In genomic region chr9:114071197-114071795, GRCh38 we compare ENCODE assay signal across 25 cellular contexts. TPM values are rescaled to one million over a fixed set of nuclear protein-coding genes. Genes with fewer than 3 reads are reported as not detected.
DNase-seq lines count a peak whose midpoint lies in the region; ATAC-seq, FAIRE-seq and TF ChIP-seq lines count a peak whose summit lies in the region.
"Had no signal": no experiment of that assay in that cellular context is flagged by ENCODE, and none has a peak within 500 bp of the region (broad histone marks: within the 10 kb centered on the region; RNA-seq: fewer than 3 reads in every experiment).

No MANE protein-coding gene starts in this region.

- no peaks in the 10 kb centered on the region for H3K4me1 Mint-ChIP-seq in chondrocyte (ENCODE audit: low read depth)
- H3K4me1 Mint-ChIP-seq: IgD-negative memory B cell had no signal

- no peak overlapping the region for H3K9ac ChIP-seq in HepG2 (ENCODE audit: insufficient read depth, low read depth, low read length)
- H3K9ac ChIP-seq: BLaER1 treated with 17β-estradiol and CSF1 and Interleukin-3, amounts not matched to agents 10 nM and 100 nM had no signal

- in situ Hi-C loops in HepG2 (cut with HindIII; ENCODE audit: extremely low pct_ligation_motif_present, low pct_unique_long_range_greater_than_20kb), result no loop called here

- no peaks in the 10 kb centered on the region for H3K36me3 Mint-ChIP-seq in chondrocyte (ENCODE audit: low read depth)
- H3K36me3 Mint-ChIP-seq: CD4-positive, alpha-beta memory T cell; IgD-negative memory B cell had no signal

- no peaks in the 10 kb centered on the region for H3K9me3 ChIP-seq in HepG2 (ENCODE audit: low read length)
- no peaks in the 10 kb centered on the region for H3K9me3 ChIP-seq in sigmoid colon
- H3K9me3 ChIP-seq in MG63, result no peaks in the 10 kb centered on the region
- H3K9me3 ChIP-seq in stomach, result no peaks in the 10 kb centered on the region
- H3K9me3 ChIP-seq: Caco-2 had no signal

- WGBS in HepG2 (ENCODE audit: low lambda C conversion rate), result 84% methylated on average over 4 of the region's 7 CpGs
- WGBS in sigmoid colon, 2 donors, result 81 to 94% methylated on average over 7 of the region's 7 CpGs
- WGBS in stomach, 5 donors, result 75 to 90% (median 87%) methylated on average over 6 to 7 of the region's 7 CpGs

- H3K4me3 ChIP-seq in HepG2 (replicated peaks in 1 of 3; ENCODE audit: insufficient read depth in 1 of 3, low read depth in 2 of 3, low read length in 3 of 3) (no peak overlapping the region; a peak in 1 of 6 replicates), sigmoid colon (no peak overlapping the region), MG63 (no peak overlapping the region), stomach (no peak overlapping the region)
- H3K4me3 ChIP-seq: BLaER1 treated with 17β-estradiol and CSF1 and Interleukin-3, amounts not matched to agents 10 nM and 100 nM; GM23338; Peyer's patch; SK-N-MC had no signal

- CTCF ChIA-PET in RWPE1 (lab: Yijun Ruan, JAX), result interaction anchor here (2.1 to 2.8 kb wide), 2 partner anchors 12 to 220 kb away, joined by 6 to 15 read pairs; no protein-coding TSS in a partner anchor
- CTCF ChIA-PET in HepG2 (lab: Yijun Ruan, JAX; ENCODE audit: low intra/inter-chr PET ratio, low total read pairs), result no interaction called here
- CTCF ChIA-PET in GM10248 (lab: Yijun Ruan, JAX), result interaction anchor here (0.7 to 6.3 kb wide), 2 partner anchors 11 to 12 kb away, joined by 3 to 41 read pairs; no protein-coding TSS in a partner anchor

- POLR2A ChIA-PET in RWPE1 (lab: Yijun Ruan, JAX; ENCODE audit: low non-redundant PET), result no interaction called here
- POLR2A ChIA-PET in HepG2 (lab: Yijun Ruan, JAX), result interaction anchor here (0.7 to 3.0 kb wide), 4 partner anchors 8 to 12 kb away, joined by 3 to 26 read pairs (median 6); no protein-coding TSS in a partner anchor
- POLR2A ChIA-PET in GM10248 (lab: Yijun Ruan, JAX), result no interaction called here

- FAIRE-seq in HepG2 (lab: Jason Lieb, UNC), result no peak
- FAIRE-seq: GM12892 had no signal

- no peak overlapping the region for H3K4me3 Mint-ChIP-seq in chondrocyte (ENCODE audit: unreplicated experiment)
- H3K4me3 Mint-ChIP-seq: CD4-positive, alpha-beta memory T cell; GM23338; IgD-negative memory B cell had no signal

- H2AFZ ChIP-seq in HepG2 (ENCODE audit: low read length), result no peak overlapping the region
- H2AFZ ChIP-seq: GM23338 had no signal

- H3K36me3 ChIP-seq in HepG2 (replicated peaks in 1 of 2; ENCODE audit: control insufficient read depth in 1 of 2, insufficient read depth in 2 of 2, low read length in 2 of 2) (peaks cover 37 to 90% of the 10 kb centered on the region in 2 experiments), sigmoid colon (no peaks in the 10 kb centered on the region), MG63 (no peaks in the 10 kb centered on the region), stomach (no peaks in the 10 kb centered on the region)
- H3K36me3 ChIP-seq: BLaER1 treated with 17β-estradiol and CSF1 and Interleukin-3, amounts not matched to agents 10 nM and 100 nM; Peyer's patch had no signal

- TF ChIP-seq CTCF in RWPE1 (conservative IDR thresholded peaks at IDR 0.05; ENCODE audit: low read depth) (no peak), chondrocyte (IDR thresholded peaks at IDR 0.05) (no peak), HepG2 (CRISPR knock-in tag; IDR thresholded peaks at IDR 0.05) (no peak), sigmoid colon (IDR thresholded peaks at IDR 0.05) (no peak), GM10248 (IDR thresholded peaks at IDR 0.05; ENCODE audit: control extremely low read depth, extremely low read depth, low read depth, missing control alignments) (no peak), stomach (IDR thresholded peaks at IDR 0.05) (no peak)

- TF ChIP-seq EP300 in HepG2 (IDR thresholded peaks at IDR 0.05; ENCODE audit: low read depth in 2 of 2, low read length in 2 of 2) (no peak), HepG2 (CRISPR knock-in tag; IDR thresholded peaks at IDR 0.05; ENCODE audit: borderline replicate concordance) (no peak), sigmoid colon (IDR thresholded peaks at IDR 0.05) (no peak), stomach (IDR thresholded peaks at IDR 0.05) (no peak)

- H3K4me2 ChIP-seq in HepG2 (ENCODE audit: low read depth, low read length), result peak overlapping the region; percentile 48; the same call in 1 of the 2 replicates
- H3K4me2 ChIP-seq: BLaER1 treated with 17β-estradiol and CSF1 and Interleukin-3, amounts not matched to agents 10 nM and 100 nM; GM23338 had no signal

- no peak overlapping the region for H3K27ac Mint-ChIP-seq in chondrocyte (ENCODE audit: unreplicated experiment)
- H3K27ac Mint-ChIP-seq: GM23338, IgD-negative memory B cell had no signal

- H3K27ac ChIP-seq in RWPE1, result peak overlapping the region; percentile 80
- peak overlapping the region; percentile 4 for H3K27ac ChIP-seq in HepG2 (ENCODE audit: extremely low read length, insufficient read depth, low read length)
- no peak overlapping the region for H3K27ac ChIP-seq in sigmoid colon
- H3K27ac ChIP-seq in stomach, result no peak overlapping the region
- H3K27ac ChIP-seq: BLaER1 treated with 17β-estradiol and CSF1 and Interleukin-3, amounts not matched to agents 10 nM and 100 nM; Peyer's patch; SK-N-MC had no signal

- peaks cover 97% of the 10 kb centered on the region for H3K4me1 ChIP-seq in HepG2 (ENCODE audit: insufficient read depth, low read length)
- H3K4me1 ChIP-seq in sigmoid colon, result peaks cover 0 to 10% (median 8%) of the 10 kb centered on the region in 4 donors
- peaks cover 8 to 21% (median 16%) of the 10 kb centered on the region in 4 donors for H3K4me1 ChIP-seq in stomach
- H3K4me1 ChIP-seq: Peyer's patch had no signal

- peaks cover 64% of the 10 kb centered on the region for H3K79me2 ChIP-seq in HepG2 (ENCODE audit: insufficient read depth, low read length)

- no peak for TF ChIP-seq POLR2A in HepG2 (IDR thresholded peaks at IDR 0.05; ENCODE audit: insufficient read depth in 1 of 2, low read depth in 2 of 2, low read length in 2 of 2)
- TF ChIP-seq POLR2A in sigmoid colon (IDR thresholded peaks at IDR 0.05), result no peak
- no peak for TF ChIP-seq POLR2A in stomach (IDR thresholded peaks at IDR 0.05)

- no peaks in the 10 kb centered on the region for H3K9me3 Mint-ChIP-seq in chondrocyte (ENCODE audit: low read depth)
- H3K9me3 Mint-ChIP-seq: GM23338 had no signal

- no peak for TF ChIP-seq RAD21 in HepG2 (CRISPR knock-in tag; IDR thresholded peaks at IDR 0.05)

- peaks cover 27% of the 10 kb centered on the region for H3K27me3 Mint-ChIP-seq in chondrocyte (ENCODE audit: low read depth)

- DNase-seq in RWPE1 (ENCODE audit: low spot score), result no peak
- peak; percentile 69 for DNase-seq in chondrocyte (ENCODE audit: low spot score)
- DNase-seq in HepG2 (ENCODE audit: low spot score), result no peak
- peak; percentile 42 for DNase-seq in sigmoid colon
- DNase-seq in MG63, result no peak
- no peak for DNase-seq in GM10248 (ENCODE audit: extremely low spot score)
- DNase-seq in stomach, result no peak
- DNase-seq: ACHN; CD4-positive, alpha-beta memory T cell; HCEC 1CT; NCI-H1417 treated with DMSO at 0.1 percent for 48 hours; NCI-H1930; NCI-H226; NCI-H524 treated with DMSO at 0.1 percent for 48 hours; NCI-H82; Right ventricle myocardium superior; SW 1271 had no signal

- no TSS peak for BruUV-seq in HepG2 (replicated peaks; lab: Mats Ljungman, UMichigan)

- peaks cover 87% of the 10 kb centered on the region for H4K20me1 ChIP-seq in HepG2 (ENCODE audit: insufficient read depth, low read length)
- H4K20me1 ChIP-seq: BLaER1 treated with 17β-estradiol and CSF1 and Interleukin-3, amounts not matched to agents 10 nM and 100 nM had no signal

- intact Hi-C loops in HepG2 (cut with micrococcal nuclease; ENCODE audit: unreplicated experiment), result no loop called here
- intact Hi-C loops in sigmoid colon (cut with DNase I), result no loop called here
- intact Hi-C loops in stomach (cut with DNase I; ENCODE audit: low total_unique reads), result no loop called here

- ATAC-seq in HepG2, result no peak; the same call in 2 of the 3 replicates
- ATAC-seq: GM23338 had no signal

- H3K27me3 ChIP-seq in HepG2 (ENCODE audit: control insufficient read depth in 1 of 2, insufficient read depth in 2 of 2, low read length in 2 of 2) (no peaks in the 10 kb centered on the region; a peak in 1 of 5 replicates), sigmoid colon (peaks cover 0 to 1% (median 0%) of the 10 kb centered on the region in 3 donors), MG63 (no peaks in the 10 kb centered on the region), stomach (no peaks in the 10 kb centered on the region)
- H3K27me3 ChIP-seq: BLaER1 treated with 17β-estradiol and CSF1 and Interleukin-3, amounts not matched to agents 10 nM and 100 nM; Peyer's patch had no signal

RNA-seq across cellular contexts. Expression of gene AMBP, which starts 6.8 kb away (rescaled TPM):
- total RNA-seq in chondrocyte (not detected in 3 replicates), HepG2 (2016; rRNA removed; fragmentation: Illumina TruSeq; extraction: Trizol) (612 and 1,510 TPM in 2 replicates), sigmoid colon (not detected), stomach (1 to 10 TPM in 2 of 5 donors, under 1 TPM in 1, not detected in 2; 0.89 to 3.3 (median 2.3) TPM)
- total RNA-seq in HepG2 (2016; cell fraction: cytosol; rRNA removed; fragmentation: Illumina TruSeq; extraction: Trizol; ENCODE audit: low read depth), result 264 and 266 TPM in 2 replicates
- total RNA-seq in HepG2 (2016; cell fraction: insoluble cytoplasmic fraction; rRNA removed; fragmentation: Illumina TruSeq; extraction: Trizol), result 610 and 1,558 TPM in 2 replicates
- total RNA-seq in HepG2 (2016; cell fraction: membrane; rRNA removed; fragmentation: Illumina TruSeq; extraction: Trizol), result 284 and 296 TPM in 2 replicates
- total RNA-seq in HepG2 (2016; cell fraction: nucleus; rRNA removed; fragmentation: Illumina TruSeq; extraction: Trizol), result 1,103 and 1,244 TPM in 2 replicates
- polyA plus RNA-seq in HepG2 (2011; rRNA removed) (2,580 and 3,919 TPM in 2 replicates), sigmoid colon (under 1 TPM in 1 of 3 donors, not detected in 2; 0.66 TPM), stomach (1 to 10 TPM; 1.4 to 2.9 (median 2.6) TPM)
- 3,676 and 4,547 TPM in 2 replicates for polyA plus RNA-seq in HepG2 (2011; cell fraction: cytosol; rRNA removed)
- 1,589 and 2,063 TPM in 2 replicates for polyA plus RNA-seq in HepG2 (2011; cell fraction: nucleus; rRNA removed)
- polyA plus RNA-seq in HepG2 (2012), result 2,894 and 3,165 TPM in 2 replicates
- polyA plus RNA-seq in HepG2 (2016; cell fraction: cytosol; fragmentation: Illumina TruSeq; extraction: Trizol; ENCODE audit: low read depth), result 305 and 334 TPM in 2 replicates
- polyA plus RNA-seq in HepG2 (2016; cell fraction: insoluble cytoplasmic fraction; fragmentation: Illumina TruSeq; extraction: Trizol; ENCODE audit: low read depth), result 674 and 676 TPM in 2 replicates
- polyA plus RNA-seq in HepG2 (2016; cell fraction: membrane; fragmentation: Illumina TruSeq; extraction: Trizol; ENCODE audit: low read depth), result 279 and 293 TPM in 2 replicates
- 2,037 and 2,236 TPM in 2 replicates for polyA plus RNA-seq in HepG2 (2016; cell fraction: nucleus; fragmentation: Illumina TruSeq; extraction: Trizol; ENCODE audit: insufficient read depth, low read depth)
- polyA minus RNA-seq in HepG2 (2011; rRNA and poly(A)+ RNA removed; ENCODE audit: low replicate concordance), result 0.72 and 924 TPM in 2 replicates
- polyA minus RNA-seq in HepG2 (2011; cell fraction: cytosol; rRNA and poly(A)+ RNA removed), result 612 and 1,026 TPM in 2 replicates
- polyA minus RNA-seq in HepG2 (2011; cell fraction: nucleus; rRNA and poly(A)+ RNA removed), result 323 and 565 TPM in 2 replicates
- total RNA-seq in MG63 (2014; rRNA removed; shearing (Covaris generic); ENCODE audit: low replicate concordance), result 0.26 TPM in 1 of 2 replicates, not detected in the other
- total RNA-seq: CD4-positive, alpha-beta memory T cell; OCI-LY7 had no signal
- polyA plus RNA-seq: CD4-positive, alpha-beta memory T cell; IgD-negative memory B cell had no signal

RNA-seq across cellular contexts. Expression of gene KIF12, which starts 27.8 kb away (rescaled TPM):
- total RNA-seq in chondrocyte (0.39 to 1.4 TPM (median 0.70 TPM) in 3 replicates), HepG2 (2016; rRNA removed; fragmentation: Illumina TruSeq; extraction: Trizol) (0.81 and 1.8 TPM in 2 replicates), sigmoid colon (1 to 10 TPM in 1 of 4 donors, not detected in 3; 1.4 TPM), stomach (10 to 100 TPM in 4 of 5 donors, 1 to 10 TPM in 1; 3.9 to 79.4 (median 18.7) TPM)
- total RNA-seq in HepG2 (2016; cell fraction: cytosol; rRNA removed; fragmentation: Illumina TruSeq; extraction: Trizol; ENCODE audit: low read depth), result 0.61 and 1.1 TPM in 2 replicates
- total RNA-seq in HepG2 (2016; cell fraction: insoluble cytoplasmic fraction; rRNA removed; fragmentation: Illumina TruSeq; extraction: Trizol), result 0.94 and 1.8 TPM in 2 replicates
- total RNA-seq in HepG2 (2016; cell fraction: membrane; rRNA removed; fragmentation: Illumina TruSeq; extraction: Trizol), result 0.19 and 0.38 TPM in 2 replicates
- 2.7 and 3.5 TPM in 2 replicates for total RNA-seq in HepG2 (2016; cell fraction: nucleus; rRNA removed; fragmentation: Illumina TruSeq; extraction: Trizol)
- polyA plus RNA-seq in HepG2 (2011; rRNA removed) (12.5 and 14.8 TPM in 2 replicates), sigmoid colon (1 to 10 TPM; 2.5 to 6.9 (median 4.8) TPM), stomach (10 to 100 TPM in 2 of 3 donors, 1 to 10 TPM in 1; 4.1 to 20.0 (median 13.9) TPM)
- polyA plus RNA-seq in HepG2 (2011; cell fraction: cytosol; rRNA removed), result 1.6 and 3.1 TPM in 2 replicates
- polyA plus RNA-seq in HepG2 (2011; cell fraction: nucleus; rRNA removed), result 155 and 222 TPM in 2 replicates
- polyA plus RNA-seq in HepG2 (2012), result 6.2 and 7.2 TPM in 2 replicates
- 0.14 and 0.26 TPM in 2 replicates for polyA plus RNA-seq in HepG2 (2016; cell fraction: cytosol; fragmentation: Illumina TruSeq; extraction: Trizol; ENCODE audit: low read depth)
- polyA plus RNA-seq in HepG2 (2016; cell fraction: insoluble cytoplasmic fraction; fragmentation: Illumina TruSeq; extraction: Trizol; ENCODE audit: low read depth), result 0.92 and 0.93 TPM in 2 replicates
- 0.17 TPM in 1 of 2 replicates, not detected in the other for polyA plus RNA-seq in HepG2 (2016; cell fraction: membrane; fragmentation: Illumina TruSeq; extraction: Trizol; ENCODE audit: low read depth)
- polyA plus RNA-seq in HepG2 (2016; cell fraction: nucleus; fragmentation: Illumina TruSeq; extraction: Trizol; ENCODE audit: insufficient read depth, low read depth), result 8.0 and 11.0 TPM in 2 replicates
- 6.7 TPM in 1 of 2 replicates, not detected in the other for polyA minus RNA-seq in HepG2 (2011; rRNA and poly(A)+ RNA removed; ENCODE audit: low replicate concordance)
- 1.1 and 1.3 TPM in 2 replicates for polyA minus RNA-seq in HepG2 (2011; cell fraction: cytosol; rRNA and poly(A)+ RNA removed)
- polyA minus RNA-seq in HepG2 (2011; cell fraction: nucleus; rRNA and poly(A)+ RNA removed), result 11.6 and 13.7 TPM in 2 replicates
- not detected in 2 replicates for total RNA-seq in MG63 (2014; rRNA removed; shearing (Covaris generic); ENCODE audit: low replicate concordance)
- total RNA-seq: CD4-positive, alpha-beta memory T cell; OCI-LY7; Right ventricle myocardium superior had no signal
- polyA plus RNA-seq: CD4-positive, alpha-beta memory T cell; IgD-negative memory B cell had no signal

Comparison
In these comparisons a context has a peak if more than half of its experiments do, and no peak if none do; other contexts are left out.
1. DNase-seq: peak in chondrocyte (single experiment) and sigmoid colon (single experiment); none in RWPE1 (single experiment), HepG2 (single experiment), MG63 (single experiment), GM10248 (single experiment) and stomach (single experiment).
2. H3K27ac ChIP-seq: peak in RWPE1 (single experiment) and HepG2 (single experiment); none in sigmoid colon (0 of 4) and stomach (0 of 5).
3. RNA of gene AMBP, which starts 6.8 kb away (total RNA-seq): 264 to 1,558 TPM in HepG2; 0.89 to 3.3 TPM in stomach, 0.26 TPM in MG63, not detected in chondrocyte and not detected in sigmoid colon; every median in the first group is over 10 times any median in the second.